ENCODE assay signal across 20 cellular contexts in the genomic region with DNA sequence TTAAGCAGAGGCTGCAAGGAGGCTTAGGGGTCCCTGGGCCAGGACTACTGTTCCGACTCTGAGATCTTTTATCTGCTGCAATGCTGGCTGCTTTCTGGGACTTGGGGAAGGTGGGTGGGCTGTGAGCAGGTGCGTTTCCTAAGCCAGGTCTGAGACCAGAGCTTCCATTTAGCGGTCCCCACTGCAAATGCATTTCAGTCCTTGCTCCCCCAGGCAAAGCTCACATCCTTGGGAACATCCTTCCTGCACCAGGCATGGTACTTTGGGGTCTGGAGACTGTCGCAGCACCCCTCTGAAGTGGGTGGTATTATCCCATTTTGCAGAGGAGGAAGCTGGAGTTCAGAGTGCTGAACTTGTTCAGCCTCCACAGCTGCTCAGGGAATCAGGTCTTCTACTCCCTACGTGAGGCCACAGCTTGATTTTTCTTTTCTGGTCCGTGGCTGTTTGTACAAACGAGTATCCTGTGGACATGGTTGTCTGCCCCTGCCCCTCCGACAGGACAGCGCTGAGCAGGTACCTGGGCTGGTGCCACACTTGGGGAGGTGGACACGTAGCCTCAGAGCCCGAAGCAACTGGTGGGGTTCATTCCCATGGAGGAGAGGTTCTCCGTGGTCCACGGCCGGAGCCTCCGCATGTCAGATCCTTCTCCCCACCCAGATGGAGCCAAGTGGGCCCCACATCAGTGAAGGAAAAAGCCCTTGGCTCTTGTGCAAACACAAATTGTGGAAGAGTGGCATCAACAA. TPM values are rescaled to one million over a fixed set of nuclear protein-coding genes. Genes with fewer than 3 reads are reported as not detected.
DNase-seq lines count a peak whose midpoint lies in the region; ATAC-seq, FAIRE-seq and TF ChIP-seq lines count a peak whose summit lies in the region.
"Had no signal": no experiment of that assay in that cellular context is flagged by ENCODE, and none has a peak within 500 bp of the region (broad histone marks: within the 10 kb centered on the region; RNA-seq: fewer than 3 reads in every experiment).

No MANE protein-coding gene starts in this region.

- H3K9ac ChIP-seq in H1 (replicated peaks in 1 of 4; ENCODE audit: extremely low read depth in 1 of 4, low read depth in 3 of 4, low read length in 3 of 4) (no peak overlapping the region), neural cell (ENCODE audit: low read length) (peak overlapping the region; percentile 42)
- H3K9ac ChIP-seq: KMS-11 had no signal

- POLR2A ChIA-PET in MCF 10A (lab: Yijun Ruan, JAX) = interaction anchor here (0.5 to 8.5 kb wide), 12 partner anchors 10 to 1069 kb away, joined by 3 to 122 read pairs (median 3); partner anchors contain the start of gene ZMIZ1
- POLR2A ChIA-PET in H1 (lab: Charles Lee; ENCODE audit: partially characterized antibody) = interaction anchor here (1.3 kb wide), 1 partner anchor 10 kb away, joined by 4 read pairs; no protein-coding TSS in a partner anchor

- H4K8ac ChIP-seq in H1 (ENCODE audit: extremely low read depth, insufficient read depth, low read length) = peak overlapping the region; percentile 63; the same call in 1 of the 2 replicates

- H3K9me2 ChIP-seq in neural cell (ENCODE audit: insufficient read depth, low read length) = no peaks in the 10 kb centered on the region

- TF ChIP-seq CTCF in breast epithelium (IDR thresholded peaks at IDR 0.05) (no peak), MCF 10A (IDR thresholded peaks at IDR 0.05; ENCODE audit: unreplicated experiment) (no peak), H1 (IDR thresholded peaks at IDR 0.05; ENCODE audit: control extremely low read depth in 1 of 3, insufficient read depth in 1 of 3, low read depth in 1 of 3, low read length in 3 of 3) (no peak), neural cell (IDR thresholded peaks at IDR 0.05; ENCODE audit: poor library complexity, severe bottlenecking) (no peak), transverse colon (IDR thresholded peaks at IDR 0.05) (no peak)

- H3K9me3 Mint-ChIP-seq in MCF 10A (ENCODE audit: unreplicated experiment) = no peaks in the 10 kb centered on the region
- H3K9me3 Mint-ChIP-seq: activated CD4-positive, alpha-beta memory T cell treated with anti-CD3 and anti-CD28 coated beads, Interleukin-2, amount 10 ng/mL, durations not matched to agents 7 days and 5 days; dendritic cell treated with granulocyte-macrophage colony-stimulating factor and Interleukin-4, amounts not matched to agents 40 ng/mL and 50 ng/mL, for 4 days; immature natural killer cell had no signal

- TF ChIP-seq POLR2A in breast epithelium (IDR thresholded peaks at IDR 0.05) = no peak
- TF ChIP-seq POLR2A in H1 (IDR thresholded peaks at IDR 0.05; ENCODE audit: control extremely low read depth in 1 of 2, low read depth in 2 of 2, low read length in 2 of 2) = no peak
- TF ChIP-seq POLR2A in transverse colon (IDR thresholded peaks at IDR 0.05) = no peak

- H3K9me3 ChIP-seq in breast epithelium (no peaks in the 10 kb centered on the region), H1 (ENCODE audit: insufficient read depth in 2 of 2, low read depth in 1 of 2, low read length in 1 of 2) (no peaks in the 10 kb centered on the region), neural cell (ENCODE audit: low read length) (no peaks in the 10 kb centered on the region), transverse colon (no peaks in the 10 kb centered on the region)
- H3K9me3 ChIP-seq: lower lobe of right lung, mucosa of descending colon had no signal

- H2BK15ac ChIP-seq in H1 (ENCODE audit: low read length) = no peak overlapping the region

- H4K91ac ChIP-seq in H1 (replicated peaks; ENCODE audit: insufficient read length, low read length) = no peak overlapping the region

- no TSS peak for BruUV-seq in MCF 10A (replicated peaks; lab: Mats Ljungman, UMichigan)

- no peak overlapping the region for H2BK20ac ChIP-seq in H1 (ENCODE audit: low read length)

- H3K4me1 Mint-ChIP-seq in MCF 10A (ENCODE audit: insufficient read depth, unreplicated experiment) = peaks cover 26% of the 10 kb centered on the region

- H3K27ac Mint-ChIP-seq in MCF 10A (ENCODE audit: low read depth, unreplicated experiment) = no peak overlapping the region
- H3K27ac Mint-ChIP-seq: activated CD4-positive, alpha-beta memory T cell treated with anti-CD3 and anti-CD28 coated beads, Interleukin-2, amount 10 ng/mL, durations not matched to agents 7 days and 5 days; dendritic cell treated with granulocyte-macrophage colony-stimulating factor and Interleukin-4, amounts not matched to agents 40 ng/mL and 50 ng/mL, for 4 days; immature natural killer cell had no signal

- H4K20me1 ChIP-seq in H1 (replicated peaks in 1 of 2; ENCODE audit: control insufficient read depth in 1 of 2, insufficient read depth in 2 of 2, low read length in 2 of 2) (peaks cover 43 to 47% of the 10 kb centered on the region in 2 experiments), neural cell (ENCODE audit: insufficient read depth) (peaks cover 24% of the 10 kb centered on the region)

- no peak overlapping the region for H3K4ac ChIP-seq in H1 (replicated peaks; ENCODE audit: insufficient read length, low read depth, low read length)

- CTCF ChIA-PET in MCF 10A (lab: Yijun Ruan, JAX) (interaction anchor here (0.6 to 2.0 kb wide), 8 partner anchors 24 to 861 kb away, joined by 3 to 18 read pairs (median 3); no protein-coding TSS in a partner anchor), H1 (lab: Charles Lee; ENCODE audit: partially characterized antibody) (interaction anchor here (0.6 to 2.4 kb wide), 11 partner anchors 10 to 114 kb away, joined by 3 to 13 read pairs (median 4); no protein-coding TSS in a partner anchor)

- no peak overlapping the region for H3K4me2 ChIP-seq in H1 (ENCODE audit: insufficient read depth in 1 of 2, low read depth in 2 of 2, low read length in 2 of 2)
- H3K4me2 ChIP-seq in neural cell (ENCODE audit: low read length) = no peak overlapping the region
- H3K4me2 ChIP-seq: hepatocyte, KMS-11 had no signal

- 0 out of 2 replicates have a peak overlapping the region, but pooled peaks have one; percentile 18 for H2BK5ac ChIP-seq in H1 (ENCODE audit: low read depth, low read length)

- peaks cover 14 to 95% of the 10 kb centered on the region in 2 experiments for H3K79me2 ChIP-seq in H1 (ENCODE audit: control insufficient read depth in 1 of 2, insufficient read depth in 2 of 2, low read length in 2 of 2)
- peaks cover 91% of the 10 kb centered on the region for H3K79me2 ChIP-seq in neural cell (replicated peaks; ENCODE audit: insufficient read depth, low read length)

- 0 out of 2 replicates have a peak overlapping the region, but pooled peaks have one; percentile 39 for H2AK5ac ChIP-seq in H1 (ENCODE audit: low read depth, low read length)

- TF ChIP-seq RAD21 in H1 (IDR thresholded peaks at IDR 0.05 in 1 of 2, conservative IDR thresholded peaks at IDR 0.05 in 1 of 2; ENCODE audit: low read depth in 2 of 2, low read length in 2 of 2) (no peak), neural cell (conservative IDR thresholded peaks at IDR 0.05) (no peak)

- no peak overlapping the region for H3K4me3 Mint-ChIP-seq in MCF 10A (ENCODE audit: unreplicated experiment)
- H3K4me3 Mint-ChIP-seq: activated CD4-positive, alpha-beta memory T cell treated with anti-CD3 and anti-CD28 coated beads, Interleukin-2, amount 10 ng/mL, durations not matched to agents 7 days and 5 days; dendritic cell treated with granulocyte-macrophage colony-stimulating factor and Interleukin-4, amounts not matched to agents 40 ng/mL and 50 ng/mL, for 4 days; immature natural killer cell had no signal

- peaks cover 48% of the 10 kb centered on the region for H3K79me1 ChIP-seq in H1 (ENCODE audit: low read depth, low read length)

- H3K56ac ChIP-seq in H1 (replicated peaks; ENCODE audit: insufficient read length, low read depth, low read length) = no peak overlapping the region

- no peak for ATAC-seq in GM21447 (IDR thresholded peaks at IDR 0.05; ENCODE audit: unreplicated experiment)

- H3K27me3 Mint-ChIP-seq in MCF 10A (ENCODE audit: insufficient read depth, unreplicated experiment) = no peaks in the 10 kb centered on the region
- H3K27me3 Mint-ChIP-seq: activated CD4-positive, alpha-beta memory T cell treated with anti-CD3 and anti-CD28 coated beads, Interleukin-2, amount 10 ng/mL, durations not matched to agents 7 days and 5 days; dendritic cell treated with granulocyte-macrophage colony-stimulating factor and Interleukin-4, amounts not matched to agents 40 ng/mL and 50 ng/mL, for 4 days had no signal

- H3K36me3 Mint-ChIP-seq in MCF 10A (ENCODE audit: insufficient read depth, unreplicated experiment) = peaks cover 12% of the 10 kb centered on the region
- H3K36me3 Mint-ChIP-seq: immature natural killer cell had no signal

- WGBS in H1 (ENCODE audit: extremely low coverage in 1 of 2, insufficient coverage in 1 of 2, insufficient read length in 1 of 2, insufficient replicate concordance in 2 of 2, low coverage in 1 of 2, low lambda C conversion rate in 2 of 2, missing lambda C conversion rate in 1 of 2), 2 experiments = 90% methylated on average over 14 of the region's 15 CpGs; no CpG with 5 or more reads in 1 of the 2 experiments
- WGBS in transverse colon (ENCODE audit: low coverage in 1 of 2), 2 donors = 73 to 100% methylated on average over 1 to 13 of the region's 15 CpGs

- H4K5ac ChIP-seq in H1 (ENCODE audit: insufficient read length, low read depth, low read length) = no peak overlapping the region

- H2BK12ac ChIP-seq in H1 (ENCODE audit: low read depth, low read length) = no peak overlapping the region

- DNase-seq in breast epithelium (ENCODE audit: low spot score in 2 of 2) (no peak), MCF 10A (ENCODE audit: unreplicated experiment) (no peak), H1 (ENCODE audit: low read depth in 1 of 2, low spot score in 2 of 2) (no peak), transverse colon (no peak), urothelium cell line (ENCODE audit: low spot score) (no peak)
- no peak for DNase-seq in stimulated activated CD4-positive, alpha-beta T cell treated with anti-CD3 and anti-CD28 coated beads, Interleukin-2, amount 100 ng/mL, for 24 hours
- DNase-seq: activated CD4-positive, alpha-beta memory T cell treated with anti-CD3 and anti-CD28 coated beads, Interleukin-2, amount 10 ng/mL, durations not matched to agents 7 days and 5 days; activated T-cell treated with anti-CD3 and anti-CD28 coated beads, Interleukin-2, amount 50 U/mL, for 1 hour; DMS79; immature natural killer cell; stimulated activated CD4-positive, alpha-beta T cell treated with anti-CD3 and anti-CD28 coated beads, Interleukin-12 subunit alpha, Interleukin-12 subunit beta, amount 100 ng/mL, for 4 hours had no signal

- no peak overlapping the region for H3K23ac ChIP-seq in H1 (ENCODE audit: insufficient read length)

- TF ChIP-seq EP300 in H1 (IDR thresholded peaks at IDR 0.05; ENCODE audit: borderline replicate concordance in 1 of 2, low read depth in 2 of 2, low read length in 2 of 2) (no peak), neural cell (conservative IDR thresholded peaks at IDR 0.05; ENCODE audit: poor library complexity, severe bottlenecking) (no peak), transverse colon (IDR thresholded peaks at IDR 0.05; ENCODE audit: low read depth) (no peak)

- no peaks in the 10 kb centered on the region; the same call in 1 of the 2 replicates for H3K23me2 ChIP-seq in H1 (ENCODE audit: low read depth, low read length)

- H3K36me3 ChIP-seq in breast epithelium (no peaks in the 10 kb centered on the region), H1 (ENCODE audit: control insufficient read depth in 2 of 4, insufficient read depth in 4 of 4, low read length in 3 of 4) (no peaks in the 10 kb centered on the region), neural cell (ENCODE audit: insufficient read depth, low read length) (no peaks in the 10 kb centered on the region), transverse colon (no peaks in the 10 kb centered on the region)
- H3K36me3 ChIP-seq: lower lobe of right lung had no signal

- no peaks in the 10 kb centered on the region for H3F3A ChIP-seq in neural cell (ENCODE audit: insufficient read depth, low read length, poor library complexity, severe bottlenecking)

- FAIRE-seq in H1 (lab: Jason Lieb, UNC) (no peak), urothelium cell line (lab: Jason Lieb, UNC) (no peak)
- FAIRE-seq: GM12891 had no signal

- H2BK120ac ChIP-seq in H1 (replicated peaks; ENCODE audit: low read depth, low read length) = no peak overlapping the region

- H2AFZ ChIP-seq in H1 (ENCODE audit: low read length) (no peak overlapping the region), neural cell (ENCODE audit: low read depth, low read length) (no peak overlapping the region)
- H2AFZ ChIP-seq: hepatocyte had no signal

- H3K14ac ChIP-seq in H1 (ENCODE audit: insufficient read length) = no peak overlapping the region

- no peaks in the 10 kb centered on the region for H3K27me3 ChIP-seq in breast epithelium
- H3K27me3 ChIP-seq in H1 (replicated peaks in 1 of 4; ENCODE audit: control insufficient read depth in 3 of 4, extremely low read depth in 1 of 4, insufficient read depth in 3 of 4, low read length in 3 of 4) = no peaks in the 10 kb centered on the region
- H3K27me3 ChIP-seq in neural cell (ENCODE audit: insufficient read depth, low read depth, low read length) = no peaks in the 10 kb centered on the region
- no peaks in the 10 kb centered on the region for H3K27me3 ChIP-seq in transverse colon
- H3K27me3 ChIP-seq: hepatocyte had no signal

- intact Hi-C loops in breast epithelium (cut with DNase I; ENCODE audit: low total_unique reads) (no loop called here), MCF 10A (cut with micrococcal nuclease) (no loop called here), transverse colon (cut with DNase I; ENCODE audit: low total_unique reads) (no loop called here)

- in situ Hi-C loops in transverse colon (cut with MboI; ENCODE audit: low pct_ligation_motif_present in 1 of 4, low pct_unique_long_range_greater_than_20kb in 1 of 4, low sequenced_read_pairs in 3 of 4) = no loop called here

- H3K27ac ChIP-seq in breast epithelium = peak overlapping the region; percentile 82 to 93
- no peak overlapping the region for H3K27ac ChIP-seq in H1 (ENCODE audit: low read depth, low read length)
- peak overlapping the region; percentile 87 for H3K27ac ChIP-seq in neural cell (ENCODE audit: low read length)
- H3K27ac ChIP-seq in transverse colon = peak overlapping the region; percentile 63 to 96 (median 72)
- H3K27ac ChIP-seq: 22Rv1, hepatocyte, KMS-11 had no signal

- H3K4me3 ChIP-seq in breast epithelium (no peak overlapping the region), H1 (ENCODE audit: extremely low read depth in 1 of 4, insufficient read depth in 2 of 4, low read depth in 3 of 4, low read length in 4 of 4) (no peak overlapping the region), neural cell (ENCODE audit: low read length) (peak overlapping the region; percentile 35), transverse colon (no peak overlapping the region)
- H3K4me3 ChIP-seq: hepatocyte, lower lobe of right lung, mucosa of descending colon had no signal

- no peak overlapping the region for H3K18ac ChIP-seq in H1 (ENCODE audit: extremely low read depth, low read length)

- H3K4me1 ChIP-seq in breast epithelium = peaks cover 23 to 69% of the 10 kb centered on the region in 2 donors
- peaks cover 2 to 21% (median 14%) of the 10 kb centered on the region in 4 experiments for H3K4me1 ChIP-seq in H1 (replicated peaks in 1 of 4; ENCODE audit: control insufficient read depth in 3 of 4, insufficient read depth in 4 of 4, low read length in 3 of 4)
- peaks cover 61 to 99% (median 84%) of the 10 kb centered on the region in 4 donors for H3K4me1 ChIP-seq in transverse colon

RNA-seq across cellular contexts. Expression of gene ZMIZ1, which starts 20.0 kb away (rescaled TPM):
- 10 to 100 TPM; 34.4 to 63.7 (median 39.8) TPM for total RNA-seq in breast epithelium
- total RNA-seq in MCF 10A (2022) = 15.5 and 20.3 TPM in 2 replicates
- total RNA-seq in H1 (2021; fragmentation: NEBNext Ultra II Directional; extraction: Animal tissue kit (Norgen Biotek cat#: 25700)) = 28.0 and 29.7 TPM in 2 replicates
- 8.1 and 17.1 TPM in 2 replicates for polyA plus RNA-seq in H1 (2011; rRNA removed)
- polyA plus RNA-seq in H1 (2011; cell fraction: cytosol; rRNA removed) = 7.4 TPM
- polyA plus RNA-seq in H1 (2011; cell fraction: nucleus; rRNA removed) = 33.0 TPM
- polyA plus RNA-seq in H1 (2012, experiment 1 of 2) = 17.4 to 25.1 TPM (median 23.6 TPM) in 4 replicates
- polyA plus RNA-seq in H1 (2012, experiment 2 of 2) = 13.4 TPM
- polyA plus RNA-seq in H1 (2013, experiment 1 of 2) = 11.4 TPM
- polyA plus RNA-seq in H1 (2013, experiment 2 of 2) = 10.1 TPM
- polyA minus RNA-seq in H1 (2011; rRNA and poly(A)+ RNA removed) = 9.1 and 16.3 TPM in 2 replicates
- polyA minus RNA-seq in H1 (2011; cell fraction: cytosol; rRNA and poly(A)+ RNA removed) = 19.2 TPM
- 24.4 TPM for polyA minus RNA-seq in H1 (2011; cell fraction: nucleus; rRNA and poly(A)+ RNA removed)
- polyA plus RNA-seq in neural cell = 26.8 and 63.9 TPM in 2 replicates
- polyA minus RNA-seq in neural cell = 62.6 and 99.6 TPM in 2 replicates
- 100 to 1,000 TPM in 1 of 4 donors, 10 to 100 TPM in 3; 32.0 to 108 (median 63.0) TPM for total RNA-seq in transverse colon
